In genomic region chr7:44103566-44103940, GRCh38 we compare ENCODE assay signal across 1 cellular context.
TF ChIP-seq lines count a peak whose summit lies in the region.

No MANE protein-coding gene starts in this region.

TF ChIP-seq in H1, 55 proteins besides CTCF, POLR2A, EP300 and RAD21:
- TF ChIP-seq CTBP2 (IDR thresholded peaks at IDR 0.05; ENCODE audit: borderline replicate concordance, insufficient read depth, insufficient read length, low read length) (no peak), KDM5A (IDR thresholded peaks at IDR 0.05; ENCODE audit: low read length) (no peak), JUND (IDR thresholded peaks at IDR 0.05; ENCODE audit: low read length) (no peak), HDAC6 (IDR thresholded peaks at IDR 0.05; ENCODE audit: low read depth, low read length) (no peak), NRF1 (IDR thresholded peaks at IDR 0.05; ENCODE audit: low read depth, low read length) (no peak), PHF8 (conservative IDR thresholded peaks at IDR 0.05; ENCODE audit: low read depth, low read length) (no peak), TAF1 (IDR thresholded peaks at IDR 0.05; ENCODE audit: low read depth, low read length) (no peak), EZH2 (IDR thresholded peaks at IDR 0.05; ENCODE audit: low read depth, low read length, severe bottlenecking) (no peak), SP1 (IDR thresholded peaks at IDR 0.05; ENCODE audit: low read depth, low read length) (no peak), BRCA1 (IDR thresholded peaks at IDR 0.05; ENCODE audit: low read depth, low read length) (no peak), CEBPB (IDR thresholded peaks at IDR 0.05; ENCODE audit: low read depth, low read length) (no peak), GTF2F1 (IDR thresholded peaks at IDR 0.05; ENCODE audit: borderline replicate concordance, low read depth, low read length) (no peak), RFX5 (IDR thresholded peaks at IDR 0.05; ENCODE audit: borderline replicate concordance, low read depth, low read length) (no peak), CBX8 (IDR thresholded peaks at IDR 0.05; ENCODE audit: borderline replicate concordance, low read depth, low read length) (no peak), FOSL1 (IDR thresholded peaks at IDR 0.05; ENCODE audit: insufficient read depth, low read depth, low read length) (no peak), E2F6 (IDR thresholded peaks at IDR 0.05) (no peak), POU5F1 (IDR thresholded peaks at IDR 0.05; ENCODE audit: low read depth, low read length) (no peak), RNF2 (IDR thresholded peaks at IDR 0.05; ENCODE audit: borderline replicate concordance, low read depth, low read length, missing control alignments, poor library complexity, severe bottlenecking) (no peak)
